Comparison of ENCODE assay signal across 17 cellular contexts in genomic region chr6:53797304-53797703, GRCh38. TPM values are rescaled to one million over a fixed set of nuclear protein-coding genes. Genes with fewer than 3 reads are reported as not detected.
DNase-seq lines count a peak whose midpoint lies in the region; ATAC-seq and TF ChIP-seq lines count a peak whose summit lies in the region.
"Had no signal": no experiment of that assay in that cellular context is flagged by ENCODE, and none has a peak within 500 bp of the region (broad histone marks: within the 10 kb centered on the region; RNA-seq: fewer than 3 reads in every experiment).

No MANE protein-coding gene starts in this region.

- no peak overlapping the region for H3K27ac Mint-ChIP-seq in glutamatergic neuron (ENCODE audit: unreplicated experiment)
- H3K27ac Mint-ChIP-seq: activated naive CD4-positive, alpha-beta T cell treated with anti-CD3 and anti-CD28 coated beads, Interleukin-2, amount 10 ng/mL, durations not matched to agents 7 days and 5 days had no signal

- H3K4me3 Mint-ChIP-seq in glutamatergic neuron (ENCODE audit: unreplicated experiment) = peak overlapping the region; percentile 14
- H3K4me3 Mint-ChIP-seq: activated naive CD4-positive, alpha-beta T cell treated with anti-CD3 and anti-CD28 coated beads, Interleukin-2, amount 10 ng/mL, durations not matched to agents 7 days and 5 days had no signal

- H3K4me2 ChIP-seq in DND-41 (ENCODE audit: insufficient read depth, low read length) = peak overlapping the region; percentile 94
- no peak overlapping the region for H3K4me2 ChIP-seq in smooth muscle cell
- H3K4me2 ChIP-seq in GM23248 (ENCODE audit: unreplicated experiment) = no peak overlapping the region

- H3K36me3 ChIP-seq in DND-41 (ENCODE audit: insufficient read depth, low read length) (no peaks in the 10 kb centered on the region; the same call in 1 of the 2 replicates), ascending aorta (no peaks in the 10 kb centered on the region), smooth muscle cell (ENCODE audit: low read depth) (no peaks in the 10 kb centered on the region), GM23248 (ENCODE audit: low read depth) (no peaks in the 10 kb centered on the region)
- H3K36me3 ChIP-seq: cardiac muscle cell, MG63, Peyer's patch had no signal

- H3K9me3 Mint-ChIP-seq in glutamatergic neuron (ENCODE audit: unreplicated experiment) = peaks cover 17% of the 10 kb centered on the region
- H3K9me3 Mint-ChIP-seq: activated naive CD4-positive, alpha-beta T cell treated with anti-CD3 and anti-CD28 coated beads, Interleukin-2, amount 10 ng/mL, durations not matched to agents 7 days and 5 days had no signal

- DNase-seq in DND-41 (no peak), ascending aorta (ENCODE audit: low spot score in 2 of 2) (no peak), glutamatergic neuron (no peak), smooth muscle cell (lab: John Stamatoyannopoulos, UW; ENCODE audit: unreplicated experiment) (no peak), NCI-H146 treated with DMSO at 0.1 percent for 48 hours (lab: John Stamatoyannopoulos, UW; ENCODE audit: unreplicated experiment) (no peak), GM23248 (no peak), SIG-M5 (lab: John Stamatoyannopoulos, UW) (no peak), kidney tubule cell (ENCODE audit: low spot score) (no peak)
- DNase-seq: activated CD4-positive, CD25-positive, alpha-beta regulatory T cell treated with anti-CD3 and anti-CD28 coated beads, Interleukin-2, amount 50 U/mL, for 72 hours; activated naive CD4-positive, alpha-beta T cell treated with anti-CD3 and anti-CD28 coated beads, Interleukin-2, amount 10 ng/mL, durations not matched to agents 7 days and 5 days; islet precursor cell; MG63; NCI-H2029 treated with DMSO at 0.1 percent for 48 hours; Peyer's patch; stimulated activated CD4-positive, alpha-beta T cell treated with anti-CD3 and anti-CD28 coated beads, Interleukin-1b, Interleukin-23, amount 100 ng/mL, for 48 hours; testis had no signal

- H3K27ac ChIP-seq in DND-41 (ENCODE audit: low read length) (no peak overlapping the region), ascending aorta (peak overlapping the region; percentile 12 to 91), smooth muscle cell (ENCODE audit: low read depth) (no peak overlapping the region), GM23248 (no peak overlapping the region)
- H3K27ac ChIP-seq: cardiac muscle cell had no signal

- H3K79me2 ChIP-seq in DND-41 (ENCODE audit: insufficient read depth, low read length) (peaks cover 76% of the 10 kb centered on the region), smooth muscle cell (ENCODE audit: low read depth) (peaks cover 68% of the 10 kb centered on the region), GM23248 (ENCODE audit: insufficient read depth) (peaks cover 17% of the 10 kb centered on the region)

- intact Hi-C loops in ascending aorta (cut with DNase I) = loop anchor here (5.0 to 10.0 kb wide), 2 partner anchors 35 to 443 kb away; no protein-coding TSS in a partner anchor

- H4K20me1 ChIP-seq in DND-41 (ENCODE audit: insufficient read depth, low read length) = peaks cover 38% of the 10 kb centered on the region; the same call in 1 of the 2 replicates
- H4K20me1 ChIP-seq in smooth muscle cell (ENCODE audit: low read depth) = peaks cover 57% of the 10 kb centered on the region
- no peaks in the 10 kb centered on the region for H4K20me1 ChIP-seq in GM23248 (ENCODE audit: insufficient read depth)

- H2AFZ ChIP-seq in DND-41 (ENCODE audit: low read depth, low read length) = no peak overlapping the region
- H2AFZ ChIP-seq in smooth muscle cell (ENCODE audit: low read depth) = no peak overlapping the region
- H2AFZ ChIP-seq in GM23248 = no peak overlapping the region

- TF ChIP-seq CTCF in DND-41 (IDR thresholded peaks at IDR 0.05; ENCODE audit: borderline replicate concordance, extremely low read depth, low read length, poor library complexity, severe bottlenecking) = no peak
- TF ChIP-seq CTCF in ascending aorta (IDR thresholded peaks at IDR 0.05) = no peak
- TF ChIP-seq CTCF in glutamatergic neuron (IDR thresholded peaks at IDR 0.05; ENCODE audit: partially characterized antibody, unreplicated experiment) = no peak
- no peak for TF ChIP-seq CTCF in smooth muscle cell (IDR thresholded peaks at IDR 0.05; ENCODE audit: borderline replicate concordance, insufficient read depth, poor library complexity, severe bottlenecking)

- H3F3A ChIP-seq in smooth muscle cell (ENCODE audit: low read depth) (no peaks in the 10 kb centered on the region), GM23248 (ENCODE audit: insufficient read depth) (no peaks in the 10 kb centered on the region)

- in situ Hi-C loops in GM23248 (cut with MboI) = no loop called here

- H3K9me2 ChIP-seq in GM23248 (ENCODE audit: insufficient read depth) = no peaks in the 10 kb centered on the region

- ATAC-seq in DND-41 (ENCODE audit: insufficient read depth, low read depth) = no peak

- 100% methylated on average over 2 of the region's 2 CpGs for WGBS in smooth muscle cell (ENCODE audit: low lambda C conversion rate)
- WGBS in GM23248 (ENCODE audit: low coverage in 1 of 2, low lambda C conversion rate in 2 of 2, missing lambda C conversion rate in 2 of 2), 2 experiments = 95 to 98% methylated on average over 2 of the region's 2 CpGs

- H3K9me3 ChIP-seq in DND-41 (ENCODE audit: insufficient read depth, low read length, severe bottlenecking) = no peaks in the 10 kb centered on the region
- H3K9me3 ChIP-seq in ascending aorta = no peaks in the 10 kb centered on the region
- no peaks in the 10 kb centered on the region for H3K9me3 ChIP-seq in smooth muscle cell (replicated peaks; ENCODE audit: low read depth)
- H3K9me3 ChIP-seq in GM23248 (ENCODE audit: low read depth) = no peaks in the 10 kb centered on the region
- H3K9me3 ChIP-seq: MG63, Peyer's patch, testis had no signal

- no peaks in the 10 kb centered on the region for H3K36me3 Mint-ChIP-seq in glutamatergic neuron (ENCODE audit: unreplicated experiment)

- peaks cover 70% of the 10 kb centered on the region for H3K4me1 ChIP-seq in DND-41 (ENCODE audit: insufficient read depth, low read length)
- peaks cover 3 to 13% of the 10 kb centered on the region in 2 donors for H3K4me1 ChIP-seq in ascending aorta
- no peaks in the 10 kb centered on the region for H3K4me1 ChIP-seq in smooth muscle cell (ENCODE audit: low read depth)
- H3K4me1 ChIP-seq in GM23248 (ENCODE audit: insufficient read depth) = peaks cover 9% of the 10 kb centered on the region; the same call in 1 of the 2 replicates

- no peaks in the 10 kb centered on the region for H3K27me3 ChIP-seq in DND-41 (ENCODE audit: insufficient read depth, low read length, poor library complexity)
- H3K27me3 ChIP-seq in ascending aorta = no peaks in the 10 kb centered on the region
- H3K27me3 ChIP-seq in smooth muscle cell (ENCODE audit: low read depth) = no peaks in the 10 kb centered on the region
- H3K27me3 ChIP-seq in GM23248 (replicated peaks; ENCODE audit: insufficient read depth) = no peaks in the 10 kb centered on the region
- H3K27me3 ChIP-seq: MG63, Peyer's patch, testis had no signal

- H3K4me1 Mint-ChIP-seq in glutamatergic neuron (ENCODE audit: low read depth, unreplicated experiment) = peaks cover 5% of the 10 kb centered on the region

- H3K9ac ChIP-seq in DND-41 (ENCODE audit: low read depth, low read length) (peak overlapping the region; percentile 80; the same call in 1 of the 2 replicates), smooth muscle cell (ENCODE audit: low read depth) (no peak overlapping the region), GM23248 (no peak overlapping the region)

- H3K4me3 ChIP-seq in DND-41 (ENCODE audit: low read depth in 1 of 2, low read length in 2 of 2) (peak overlapping the region in 1 of 2 experiments; percentile 82; a peak in 2 of 4 replicates), ascending aorta (peak overlapping the region in 1 of 2 donors; percentile 93), smooth muscle cell (peak overlapping the region; percentile 69), GM23248 (no peak overlapping the region)
- H3K4me3 ChIP-seq: cardiac muscle cell, MG63, testis had no signal

- peaks cover 11% of the 10 kb centered on the region for H3K27me3 Mint-ChIP-seq in glutamatergic neuron (ENCODE audit: unreplicated experiment)

RNA-seq across cellular contexts. Expression of gene LRRC1, which starts 2.5 kb away (rescaled TPM):
- 16.3 TPM for total RNA-seq in ascending aorta
- total RNA-seq in glutamatergic neuron (ENCODE audit: unreplicated experiment) = 2.6 TPM
- 19.9 and 24.0 TPM in 2 replicates for total RNA-seq in smooth muscle cell
- polyA plus RNA-seq in smooth muscle cell = 11.8 and 14.6 TPM in 2 replicates
- 1.8 and 5.6 TPM in 2 replicates for total RNA-seq in GM23248 (2014; rRNA removed; shearing (Covaris generic))
- polyA plus RNA-seq in GM23248 (2016; fragmentation: Nextera tagmentation; extraction: Ambion mirVana) = 2.4 and 3.6 TPM in 2 replicates

Comparison
In these comparisons a context has a peak if more than half of its experiments do, and no peak if none do; other contexts are left out.
1. H3K27ac ChIP-seq: peak in ascending aorta (2 of 2); none in DND-41 (single experiment), smooth muscle cell (single experiment) and GM23248 (single experiment).